9 cellular contexts compared by ENCODE assay signal in genomic region chr14:21526672-21527319, GRCh38. TPM values are rescaled to one million over a fixed set of nuclear protein-coding genes. Genes with fewer than 3 reads are reported as not detected.
DNase-seq lines count a peak whose midpoint lies in the region; ATAC-seq and TF ChIP-seq lines count a peak whose summit lies in the region.
"Had no signal": no experiment of that assay in that cellular context is flagged by ENCODE, and none has a peak within 500 bp of the region (broad histone marks: within the 10 kb centered on the region; RNA-seq: fewer than 3 reads in every experiment).

No MANE protein-coding gene starts in this region.

- H3K4me3 ChIP-seq in GM12865 (ENCODE audit: low read depth, low read length) = peak overlapping the region; percentile 58

- no peaks in the 10 kb centered on the region for H3K27me3 ChIP-seq in foreskin keratinocyte

- no peaks in the 10 kb centered on the region for H3K27me3 Mint-ChIP-seq in mesothelial cell of epicardium (ENCODE audit: low read depth)

- DNase-seq in GM12865 (ENCODE audit: low read depth) (no peak), NCI-H1436 (lab: John Stamatoyannopoulos, UW) (peak; percentile 18), caudate nucleus (lab: John Stamatoyannopoulos, UW) (peak in 16 of 61 donors; percentile 10 to 58 (median 36)), mesothelial cell of epicardium (ENCODE audit: low spot score in 2 of 2, unreplicated experiment in 2 of 2) (no peak), NCI-H128 (lab: John Stamatoyannopoulos, UW; ENCODE audit: unreplicated experiment) (no peak), foreskin keratinocyte (no peak), dermis blood vessel endothelial cell (no peak)

- H3K4me1 ChIP-seq in foreskin keratinocyte = peaks cover 8% of the 10 kb centered on the region
- H3K4me1 ChIP-seq: SJSA1 had no signal

- H3K27ac Mint-ChIP-seq in mesothelial cell of epicardium = peak overlapping the region; percentile 90

- no peaks in the 10 kb centered on the region for H3K9me3 Mint-ChIP-seq in mesothelial cell of epicardium

- peaks cover 32% of the 10 kb centered on the region for H3K4me1 Mint-ChIP-seq in mesothelial cell of epicardium

- peaks cover 24% of the 10 kb centered on the region for H3K36me3 Mint-ChIP-seq in mesothelial cell of epicardium

- TF ChIP-seq CTCF in GM12865 (IDR thresholded peaks at IDR 0.05; ENCODE audit: insufficient read depth, low read depth, low read length, missing control alignments) (no peak), mesothelial cell of epicardium (IDR thresholded peaks at IDR 0.05; ENCODE audit: unreplicated experiment) (no peak), foreskin keratinocyte (conservative IDR thresholded peaks at IDR 0.05) (no peak)

- peak overlapping the region; percentile 80 for H3K27ac ChIP-seq in caudate nucleus (ENCODE audit: low read depth, low read length)
- no peak overlapping the region for H3K27ac ChIP-seq in foreskin keratinocyte
- H3K27ac ChIP-seq: SJSA1 had no signal

- peak overlapping the region; percentile 80 for H3K4me3 Mint-ChIP-seq in mesothelial cell of epicardium

- ATAC-seq in GM18511 (IDR thresholded peaks at IDR 0.05; ENCODE audit: unreplicated experiment) (no peak), foreskin keratinocyte (no peak)

RNA-seq across cellular contexts. Expression of gene SALL2, which starts 0.7 kb away (rescaled TPM):
- total RNA-seq in mesothelial cell of epicardium (44.6 to 45.2 TPM (median 45.2 TPM) in 3 replicates), foreskin keratinocyte (2.1 and 2.6 TPM in 2 replicates), dermis blood vessel endothelial cell (0.85 and 2.3 TPM in 2 replicates)
- 1.6 and 1.8 TPM in 2 replicates for polyA plus RNA-seq in foreskin keratinocyte

RNA-seq across cellular contexts. Expression of gene METTL3, which starts 15.7 kb away (rescaled TPM):
- total RNA-seq in mesothelial cell of epicardium (68.1 to 74.4 TPM (median 69.0 TPM) in 3 replicates), foreskin keratinocyte (49.0 and 51.7 TPM in 2 replicates), dermis blood vessel endothelial cell (63.9 and 112 TPM in 2 replicates)
- 37.4 and 45.3 TPM in 2 replicates for polyA plus RNA-seq in foreskin keratinocyte

RNA-seq across cellular contexts. Expression of gene TOX4, which starts 49.8 kb away (rescaled TPM):
- total RNA-seq in mesothelial cell of epicardium (61.1 to 66.3 TPM (median 62.4 TPM) in 3 replicates), foreskin keratinocyte (51.4 and 53.1 TPM in 2 replicates), dermis blood vessel endothelial cell (26.7 and 66.9 TPM in 2 replicates)
- polyA plus RNA-seq in foreskin keratinocyte = 39.6 and 44.8 TPM in 2 replicates

RNA-seq across cellular contexts. Expression of gene RAB2B, which starts 50.0 kb away (rescaled TPM):
- 38.5 to 44.1 TPM (median 39.5 TPM) in 3 replicates for total RNA-seq in mesothelial cell of epicardium
- total RNA-seq in foreskin keratinocyte = 12.6 TPM in 2 replicates
- polyA plus RNA-seq in foreskin keratinocyte = 4.8 and 5.3 TPM in 2 replicates
- total RNA-seq in dermis blood vessel endothelial cell = 34.5 and 40.5 TPM in 2 replicates

RNA-seq across cellular contexts. Expression of gene OR10G3, which starts 53.1 kb away (rescaled TPM):
- total RNA-seq in mesothelial cell of epicardium (not detected in 3 replicates), foreskin keratinocyte (not detected in 2 replicates), dermis blood vessel endothelial cell (not detected in 2 replicates)
- polyA plus RNA-seq in foreskin keratinocyte = not detected in 2 replicates
- total RNA-seq: SJSA1 had no signal

Comparison
In these comparisons a context has a peak if more than half of its experiments do, and no peak if none do; other contexts are left out.
1. RNA of gene SALL2, which starts 0.7 kb away (total RNA-seq): 44.6 to 45.2 TPM in mesothelial cell of epicardium; 2.1 to 2.6 TPM in foreskin keratinocyte and 0.85 to 2.3 TPM in dermis blood vessel endothelial cell; every median in the first group is over 10 times any median in the second.